28 cellular contexts compared by ENCODE assay signal in genomic region chr12:86367137-86367536, GRCh38.
DNase-seq lines count a peak whose midpoint lies in the region; ATAC-seq, FAIRE-seq and TF ChIP-seq lines count a peak whose summit lies in the region.
"Had no signal": no experiment of that assay in that cellular context is flagged by ENCODE, and none has a peak within 500 bp of the region (broad histone marks: within the 10 kb centered on the region; RNA-seq: fewer than 3 reads in every experiment).

No MANE protein-coding gene starts in this region.

- no peak overlapping the region for H3K27ac Mint-ChIP-seq in CD4-positive, alpha-beta T cell
- H3K27ac Mint-ChIP-seq: CD8-positive, alpha-beta T cell; IgD-negative memory B cell had no signal

- no peaks in the 10 kb centered on the region for H3K9me2 ChIP-seq in Loucy (replicated peaks; ENCODE audit: low read depth, low read length)

- no peak for FAIRE-seq in small intestine (lab: Jason Lieb, UNC)
- FAIRE-seq: A549, GM12891 had no signal

- POLR2A ChIA-PET in CD4-positive, alpha-beta T cell (lab: Charles Lee), result no interaction called here

- CTCF ChIA-PET in CD4-positive, alpha-beta T cell (lab: Charles Lee), result no interaction called here

- no peak overlapping the region for H3K9ac ChIP-seq in Loucy (ENCODE audit: low read depth, low read length, poor library complexity, severe bottlenecking)
- H3K9ac ChIP-seq: KMS-11 had no signal

- intact Hi-C loops in CD4-positive, alpha-beta T cell (cut with DNase I, micrococcal nuclease), result no loop called here
- intact Hi-C loops in posterior cingulate gyrus (cut with DNase I), result no loop called here

- no peak for ATAC-seq in HG03378 (IDR thresholded peaks at IDR 0.05; ENCODE audit: unreplicated experiment)
- no peak for ATAC-seq in CD4-positive, alpha-beta T cell (ENCODE audit: poor library complexity)
- ATAC-seq: A549; CD8-positive, alpha-beta T cell; Panc1 had no signal

- no peaks in the 10 kb centered on the region for H4K20me1 ChIP-seq in Loucy (ENCODE audit: insufficient read depth, low read length, poor library complexity, severe bottlenecking)

- H3K4me2 ChIP-seq in Loucy (ENCODE audit: low read depth, low read length, poor library complexity, severe bottlenecking), result peak overlapping the region; percentile 51
- H3K4me2 ChIP-seq: A549, KMS-11 had no signal

- 14 to 42% (median 19%) methylated on average over 2 of the region's 2 CpGs for WGBS in small intestine, 3 donors

- no peak overlapping the region for H3K4me3 Mint-ChIP-seq in CD4-positive, alpha-beta T cell
- H3K4me3 Mint-ChIP-seq: CD8-positive, alpha-beta T cell; H9; IgD-negative memory B cell had no signal

- H3K4me1 ChIP-seq in Loucy (ENCODE audit: insufficient read depth, low read length, poor library complexity, severe bottlenecking) (peaks cover 25% of the 10 kb centered on the region), small intestine (ENCODE audit: control insufficient read depth in 2 of 2, insufficient read depth in 1 of 2, low read depth in 1 of 2, low read length in 1 of 2) (no peaks in the 10 kb centered on the region)
- H3K4me1 ChIP-seq: A549 had no signal

- H2AFZ ChIP-seq in Loucy (ENCODE audit: low read length), result peak overlapping the region; percentile 13; the same call in 1 of the 2 replicates

- DNase-seq in CMK (ENCODE audit: low read depth), result peak; percentile 46
- DNase-seq in fibroblast of pulmonary artery (ENCODE audit: low read depth), result peak; percentile 24
- DNase-seq in small intestine, result peak; percentile 82
- DNase-seq in CD4-positive, alpha-beta T cell, result no peak
- DNase-seq in posterior cingulate gyrus, result no peak
- DNase-seq: C1 segment of cervical spinal cord; CD8-positive, alpha-beta T cell; DMS 273 treated with DMSO at 0.1 percent for 48 hours; DMS79; EL; GDM1; H9; NCI-H1048; NCI-H1417 treated with DMSO at 0.1 percent for 48 hours; NCI-H1694 treated with DMSO at 0.1 percent for 48 hours; NCI-H2081; NCI-H2227 treated with DMSO at 0.1 percent for 48 hours; NCI-H510A; NCI-H69; SHP77 had no signal

- TF ChIP-seq CTCF in Loucy (conservative IDR thresholded peaks at IDR 0.05; ENCODE audit: low read length) (no peak), fibroblast of pulmonary artery (IDR thresholded peaks at IDR 0.05; ENCODE audit: low read length, missing control alignments) (no peak)
- TF ChIP-seq CTCF in CD4-positive, alpha-beta T cell (IDR thresholded peaks at IDR 0.05), result no peak

- H3K9me3 ChIP-seq in Loucy (ENCODE audit: insufficient read depth, low read depth, low read length) (no peaks in the 10 kb centered on the region), small intestine (ENCODE audit: control insufficient read depth, low read depth) (no peaks in the 10 kb centered on the region)
- peaks cover 3% of the 10 kb centered on the region for H3K9me3 ChIP-seq in CD4-positive, alpha-beta T cell (ENCODE audit: control insufficient read depth, low read length)
- H3K9me3 ChIP-seq: A549 had no signal

- H3K27ac ChIP-seq in small intestine (ENCODE audit: low read depth in 1 of 2, low read length in 1 of 2), result no peak overlapping the region
- no peak overlapping the region for H3K27ac ChIP-seq in CD4-positive, alpha-beta T cell (ENCODE audit: low read depth, low read length)
- H3K27ac ChIP-seq: A549, KMS-11, RWPE1 had no signal

- H3K36me3 Mint-ChIP-seq in CD4-positive, alpha-beta T cell (ENCODE audit: low read depth), result no peaks in the 10 kb centered on the region
- H3K36me3 Mint-ChIP-seq: CD8-positive, alpha-beta T cell; IgD-negative memory B cell had no signal

- H3K27me3 ChIP-seq in Loucy (ENCODE audit: insufficient read depth, low read length, poor library complexity, severe bottlenecking), result no peaks in the 10 kb centered on the region
- H3K27me3 ChIP-seq in small intestine (ENCODE audit: control insufficient read depth in 2 of 2, insufficient read depth in 2 of 2, low read length in 2 of 2), result no peaks in the 10 kb centered on the region
- no peaks in the 10 kb centered on the region for H3K27me3 ChIP-seq in CD4-positive, alpha-beta T cell (ENCODE audit: control insufficient read depth, insufficient read depth, low read length)

- no peaks in the 10 kb centered on the region for H3F3A ChIP-seq in Loucy (ENCODE audit: low read depth)

- peaks cover 12% of the 10 kb centered on the region for H3K9me3 Mint-ChIP-seq in CD4-positive, alpha-beta T cell

- H3K36me3 ChIP-seq in Loucy (ENCODE audit: insufficient read depth, low read length) (no peaks in the 10 kb centered on the region), small intestine (ENCODE audit: control insufficient read depth in 2 of 2, insufficient read depth in 2 of 2, low read length in 2 of 2) (no peaks in the 10 kb centered on the region)

- H3K27me3 Mint-ChIP-seq in CD4-positive, alpha-beta T cell, result no peaks in the 10 kb centered on the region
- H3K27me3 Mint-ChIP-seq: IgD-negative memory B cell had no signal

- peak overlapping the region; percentile 31 for H3K4me3 ChIP-seq in Loucy (ENCODE audit: low read length, poor library complexity, severe bottlenecking)
- H3K4me3 ChIP-seq in fibroblast of pulmonary artery (replicated peaks; ENCODE audit: low read depth, low read length), result no peak overlapping the region
- H3K4me3 ChIP-seq in small intestine (ENCODE audit: low read depth in 1 of 2, low read length in 2 of 2), result no peak overlapping the region
- H3K4me3 ChIP-seq: A549 had no signal

- no peaks in the 10 kb centered on the region for H3K4me1 Mint-ChIP-seq in CD4-positive, alpha-beta T cell (ENCODE audit: low read depth)
- H3K4me1 Mint-ChIP-seq: H9, IgD-negative memory B cell had no signal

- no peaks in the 10 kb centered on the region for H3K79me2 ChIP-seq in Loucy (ENCODE audit: insufficient read depth, low read length)

Comparison
In these comparisons a context has a peak if more than half of its experiments do, and no peak if none do; other contexts are left out.
1. DNase-seq: peak in CMK (single experiment), fibroblast of pulmonary artery (single experiment) and small intestine (single experiment); none in CD4-positive, alpha-beta T cell (0 of 10) and posterior cingulate gyrus (0 of 10).